In genomic region chr12:130280226-130280625, GRCh38 we compare ENCODE assay signal across 13 cellular contexts. TPM values are rescaled to one million over a fixed set of nuclear protein-coding genes. Genes with fewer than 3 reads are reported as not detected.
A peak's percentile ranks its signal among the peaks of the same experiment; 100 is the strongest.
DNase-seq lines count a peak whose midpoint lies in the region; ATAC-seq and TF ChIP-seq lines count a peak whose summit lies in the region.
"Had no signal": no experiment of that assay in that cellular context is flagged by ENCODE, and none has a peak within 500 bp of the region (broad histone marks: within the 10 kb centered on the region; RNA-seq: fewer than 3 reads in every experiment).

No MANE protein-coding gene starts in this region.

- H3K36me3 ChIP-seq in prostate gland = no peaks in the 10 kb centered on the region

- no peaks in the 10 kb centered on the region for H3K4me1 ChIP-seq in prostate gland (replicated peaks)

- H3K4me1 Mint-ChIP-seq in activated T-helper 2 cell treated with anti-CD3 and anti-CD28 coated beads, Interferon-gamma antibody, Interleukin-2, Interleukin-4, amounts not matched to agents 10 μg/mL and 5 μg/mL and 100 μg/mL, durations not matched to agents 14 hours and 24 hours and 36 hours (ENCODE audit: low read depth) = peaks cover 7% of the 10 kb centered on the region

- no peak overlapping the region for H3K4me3 Mint-ChIP-seq in activated T-helper 2 cell treated with anti-CD3 and anti-CD28 coated beads, Interferon-gamma antibody, Interleukin-2, Interleukin-4, amounts not matched to agents 10 μg/mL and 5 μg/mL and 100 μg/mL, durations not matched to agents 14 hours and 24 hours and 36 hours (ENCODE audit: low read depth)
- H3K4me3 Mint-ChIP-seq: neural crest cell had no signal

- peaks cover 23% of the 10 kb centered on the region for H3K9me3 Mint-ChIP-seq in activated T-helper 2 cell treated with anti-CD3 and anti-CD28 coated beads, Interferon-gamma antibody, Interleukin-2, Interleukin-4, amounts not matched to agents 10 μg/mL and 5 μg/mL and 100 μg/mL, durations not matched to agents 14 hours and 24 hours and 36 hours
- H3K9me3 Mint-ChIP-seq: neural crest cell had no signal

- WGBS in prostate gland = 33% methylated on average over 9 of the region's 9 CpGs

- H3K27ac Mint-ChIP-seq in activated T-helper 2 cell treated with anti-CD3 and anti-CD28 coated beads, Interferon-gamma antibody, Interleukin-2, Interleukin-4, amounts not matched to agents 10 μg/mL and 5 μg/mL and 100 μg/mL, durations not matched to agents 14 hours and 24 hours and 36 hours = peak overlapping the region; percentile 60

- H3K36me3 Mint-ChIP-seq in activated T-helper 2 cell treated with anti-CD3 and anti-CD28 coated beads, Interferon-gamma antibody, Interleukin-2, Interleukin-4, amounts not matched to agents 10 μg/mL and 5 μg/mL and 100 μg/mL, durations not matched to agents 14 hours and 24 hours and 36 hours (ENCODE audit: low read depth) = peaks cover 3% of the 10 kb centered on the region

- no peak overlapping the region for H3K27ac ChIP-seq in prostate gland

- H3K27me3 Mint-ChIP-seq in activated T-helper 2 cell treated with anti-CD3 and anti-CD28 coated beads, Interferon-gamma antibody, Interleukin-2, Interleukin-4, amounts not matched to agents 10 μg/mL and 5 μg/mL and 100 μg/mL, durations not matched to agents 14 hours and 24 hours and 36 hours (ENCODE audit: low read depth) = no peaks in the 10 kb centered on the region

- no peak for TF ChIP-seq POLR2A in prostate gland (IDR thresholded peaks at IDR 0.05)

- H3K27me3 ChIP-seq in prostate gland (replicated peaks; ENCODE audit: insufficient read depth) = no peaks in the 10 kb centered on the region

- H3K9me3 ChIP-seq in prostate gland = no peaks in the 10 kb centered on the region

- DNase-seq in AG08395 (ENCODE audit: low spot score) = peak; percentile 6
- peak; percentile 2 for DNase-seq in EH (ENCODE audit: low read depth)
- peak; percentile 14 for DNase-seq in activated T-helper 2 cell treated with anti-CD3 and anti-CD28 coated beads, Interferon-gamma antibody, Interleukin-2, Interleukin-4, amounts not matched to agents 10 μg/mL and 5 μg/mL and 100 μg/mL, durations not matched to agents 14 hours and 24 hours and 36 hours (ENCODE audit: low spot score)
- DNase-seq in myocyte (ENCODE audit: low read depth) = peak; percentile 2
- DNase-seq in EL = no peak
- DNase-seq in prostate gland (ENCODE audit: low spot score) = no peak
- no peak for DNase-seq in left cardiac atrium
- DNase-seq in HPDE6-E6E7 (ENCODE audit: extremely low spot score) = no peak
- DNase-seq: activated effector memory CD4-positive, alpha-beta T cell treated with Interleukin-2 at 50 U/mL for 16 hours; cortex of kidney; NCI-H526; SHP77 had no signal

- ATAC-seq in left cardiac atrium = no peak

- intact Hi-C loops in activated T-helper 2 cell treated with anti-CD3 and anti-CD28 coated beads, Interferon-gamma antibody, Interleukin-2, Interleukin-4, amounts not matched to agents 10 μg/mL and 5 μg/mL and 100 μg/mL, durations not matched to agents 14 hours and 24 hours and 36 hours (cut with micrococcal nuclease) = loop anchor here (10.0 kb wide), 1 partner anchor 55 kb away; the partner anchor contains the start of gene PIWIL1
- intact Hi-C loops in prostate gland (cut with DNase I) = no loop called here
- intact Hi-C loops in left cardiac atrium (cut with DNase I) = loop anchor here in 1 of 2 donors (10.0 kb wide), 1 partner anchor 55 kb away; the partner anchor contains the start of gene PIWIL1

- H3K4me3 ChIP-seq in prostate gland = no peak overlapping the region

- no peak for TF ChIP-seq CTCF in prostate gland (IDR thresholded peaks at IDR 0.05)

RNA-seq across cellular contexts. Expression of gene PIWIL1, which starts 57.5 kb away (rescaled TPM):
- not detected in 2 replicates for total RNA-seq in activated T-helper 2 cell treated with anti-CD3 and anti-CD28 coated beads, Interferon-gamma antibody, Interleukin-2, Interleukin-4, amounts not matched to agents 10 μg/mL and 5 μg/mL and 100 μg/mL, durations not matched to agents 14 hours and 24 hours and 36 hours
- total RNA-seq in myocyte = not detected in 2 replicates
- polyA plus RNA-seq in myocyte (2012) = not detected
- total RNA-seq in prostate gland = 10 to 100 TPM in 1 of 2 donors, not detected in 1; 16.2 TPM
- total RNA-seq in left cardiac atrium = not detected
- total RNA-seq: neural crest cell had no signal

Comparison
In these comparisons a context has a peak if more than half of its experiments do, and no peak if none do; other contexts are left out.
1. DNase-seq: peak in AG08395 (single experiment), EH (single experiment), activated T-helper 2 cell treated with anti-CD3 and anti-CD28 coated beads, Interferon-gamma antibody, Interleukin-2, Interleukin-4, amounts not matched to agents 10 μg/mL and 5 μg/mL and 100 μg/mL, durations not matched to agents 14 hours and 24 hours and 36 hours (single experiment) and myocyte (single experiment); none in EL (single experiment), prostate gland (single experiment), left cardiac atrium (single experiment) and HPDE6-E6E7 (single experiment).